Comparison of ENCODE assay signal across 1 cellular context in genomic region chr11:71539971-71540370, GRCh38.
TF ChIP-seq lines count a peak whose summit lies in the region.

No MANE protein-coding gene starts in this region.

TF ChIP-seq in HepG2, 621 proteins besides CTCF, POLR2A, EP300 and RAD21:
- peak; percentile 37; the same call in 1 of the 2 replicates for TF ChIP-seq ZNF687 (CRISPR knock-in tag; IDR thresholded peaks at IDR 0.05)
- TF ChIP-seq ZBTB38 (CRISPR knock-in tag; IDR thresholded peaks at IDR 0.05), result peak; percentile 39; the same call in 1 of the 2 replicates
